8 cellular contexts compared by ENCODE assay signal in genomic region chr6:33592595-33593413, GRCh38. TPM values are rescaled to one million over a fixed set of nuclear protein-coding genes. Genes with fewer than 3 reads are reported as not detected.
DNase-seq lines count a peak whose midpoint lies in the region; ATAC-seq lines count a peak whose summit lies in the region.

No MANE protein-coding gene starts in this region.

- H3K27me3 Mint-ChIP-seq in activated naive CD8-positive, alpha-beta T cell treated with anti-CD3 and anti-CD28 coated beads, Interleukin-2, amount 50 U/mL, for 24 hours = peaks cover 2% of the 10 kb centered on the region
- no peaks in the 10 kb centered on the region for H3K27me3 Mint-ChIP-seq in memory B cell

- peak overlapping the region; percentile 58 for H3K4me3 Mint-ChIP-seq in activated naive CD8-positive, alpha-beta T cell treated with anti-CD3 and anti-CD28 coated beads, Interleukin-2, amount 50 U/mL, for 24 hours
- H3K4me3 Mint-ChIP-seq in memory B cell = peak overlapping the region; percentile 80

- no peaks in the 10 kb centered on the region for H3K9me3 Mint-ChIP-seq in activated naive CD8-positive, alpha-beta T cell treated with anti-CD3 and anti-CD28 coated beads, Interleukin-2, amount 50 U/mL, for 24 hours
- no peaks in the 10 kb centered on the region for H3K9me3 Mint-ChIP-seq in memory B cell

- ATAC-seq in GM19463 (IDR thresholded peaks at IDR 0.05; ENCODE audit: unreplicated experiment) (peak; percentile 46), memory B cell (ENCODE audit: low read depth) (peak; percentile 83), HG02840 (IDR thresholded peaks at IDR 0.05; ENCODE audit: low FRiP score, unreplicated experiment) (no peak), HG02938 (IDR thresholded peaks at IDR 0.05; ENCODE audit: unreplicated experiment) (no peak)
- peak; percentile 59 for ATAC-seq in activated naive CD8-positive, alpha-beta T cell treated with anti-CD3 and anti-CD28 coated beads, Interleukin-2, amount 50 U/mL, for 24 hours

- H3K36me3 Mint-ChIP-seq in activated naive CD8-positive, alpha-beta T cell treated with anti-CD3 and anti-CD28 coated beads, Interleukin-2, amount 50 U/mL, for 24 hours (ENCODE audit: low read depth) = no peaks in the 10 kb centered on the region
- H3K36me3 Mint-ChIP-seq in memory B cell = no peaks in the 10 kb centered on the region

- H3K27ac Mint-ChIP-seq in activated naive CD8-positive, alpha-beta T cell treated with anti-CD3 and anti-CD28 coated beads, Interleukin-2, amount 50 U/mL, for 24 hours = peak overlapping the region; percentile 9
- peak overlapping the region; percentile 96 for H3K27ac Mint-ChIP-seq in memory B cell

- peaks cover 43% of the 10 kb centered on the region for H3K4me1 Mint-ChIP-seq in activated naive CD8-positive, alpha-beta T cell treated with anti-CD3 and anti-CD28 coated beads, Interleukin-2, amount 50 U/mL, for 24 hours
- peaks cover 42% of the 10 kb centered on the region for H3K4me1 Mint-ChIP-seq in memory B cell

- peak; percentile 85 for DNase-seq in NCI-H526 treated with DMSO at 0.1 percent for 48 hours (lab: John Stamatoyannopoulos, UW)
- DNase-seq in activated naive CD8-positive, alpha-beta T cell treated with anti-CD3 and anti-CD28 coated beads, Interleukin-2, amount 50 U/mL, for 24 hours = peak; percentile 57
- DNase-seq in memory B cell (ENCODE audit: low spot score in 2 of 2) = peak; percentile 83 to 89
- DNase-seq in GM03348 (ENCODE audit: low spot score) = no peak
- no peak for DNase-seq in HT-29 (ENCODE audit: low spot score)

RNA-seq across cellular contexts. Expression of gene BAK1, which starts 12.7 kb away (rescaled TPM):
- total RNA-seq in HT-29 (2014; rRNA removed; shearing (Covaris generic)) = 19.7 and 27.8 TPM in 2 replicates

RNA-seq across cellular contexts. Expression of gene ITPR3, which starts 28.3 kb away (rescaled TPM):
- 92.2 and 110 TPM in 2 replicates for total RNA-seq in HT-29 (2014; rRNA removed; shearing (Covaris generic))

Comparison
In these comparisons a context has a peak if more than half of its experiments do, and no peak if none do; other contexts are left out.
1. ATAC-seq: peak in GM19463 (single experiment), activated naive CD8-positive, alpha-beta T cell treated with anti-CD3 and anti-CD28 coated beads, Interleukin-2, amount 50 U/mL, for 24 hours (single experiment) and memory B cell (single experiment); none in HG02840 (single experiment) and HG02938 (single experiment).
2. DNase-seq: peak in NCI-H526 treated with DMSO at 0.1 percent for 48 hours (single experiment), activated naive CD8-positive, alpha-beta T cell treated with anti-CD3 and anti-CD28 coated beads, Interleukin-2, amount 50 U/mL, for 24 hours (single experiment) and memory B cell (2 of 2); none in GM03348 (single experiment) and HT-29 (single experiment).